8 cellular contexts compared by ENCODE assay signal in the genomic region with DNA sequence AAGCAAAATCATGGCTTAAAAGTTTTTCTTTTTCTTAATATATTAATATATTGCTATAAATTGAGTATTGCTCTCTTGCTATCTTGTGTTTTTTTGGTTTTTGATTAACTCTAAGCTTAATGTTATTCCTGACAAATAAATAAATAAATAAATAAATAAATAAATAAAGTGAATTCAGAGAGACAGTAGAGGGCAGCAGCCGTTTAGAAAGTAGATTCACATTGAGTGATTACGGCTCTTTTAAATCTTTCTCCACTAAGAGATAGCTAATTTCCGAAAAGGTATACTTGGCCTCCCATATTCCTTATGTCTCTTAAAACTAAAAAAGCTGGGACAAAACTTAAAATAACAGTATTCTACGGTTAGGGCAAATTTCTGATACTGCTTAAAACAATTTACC. TPM values are rescaled to one million over a fixed set of nuclear protein-coding genes. Genes with fewer than 3 reads are reported as not detected.
DNase-seq lines count a peak whose midpoint lies in the region; TF ChIP-seq lines count a peak whose summit lies in the region.

No MANE protein-coding gene starts in this region.

- H3K27ac Mint-ChIP-seq in nephron = no peak overlapping the region

- TF ChIP-seq CTCF in choroid plexus epithelial cell (conservative IDR thresholded peaks at IDR 0.05; ENCODE audit: low read depth, low read length) (peak; percentile 60), nephron (IDR thresholded peaks at IDR 0.05; ENCODE audit: unreplicated experiment in 3 of 3) (peak; percentile 42 to 63 (median 59))

- no peak overlapping the region for H3K4me3 ChIP-seq in choroid plexus epithelial cell (ENCODE audit: low read depth, low read length)

- H3K9me3 Mint-ChIP-seq in nephron = peaks cover 9% of the 10 kb centered on the region

- peaks cover 36% of the 10 kb centered on the region for H3K36me3 Mint-ChIP-seq in nephron (ENCODE audit: low read depth)

- no peaks in the 10 kb centered on the region for H3K4me1 Mint-ChIP-seq in nephron

- DNase-seq in DMS153 (lab: John Stamatoyannopoulos, UW) = peak; percentile 9
- peak; percentile 2 for DNase-seq in NCI-H1105 (lab: John Stamatoyannopoulos, UW)
- DNase-seq in choroid plexus epithelial cell (ENCODE audit: low read depth) = peak; percentile 77
- no peak for DNase-seq in cortex of kidney (lab: John Stamatoyannopoulos, UW)
- no peak for DNase-seq in T1000 (lab: John Stamatoyannopoulos, UW)
- no peak for DNase-seq in activated gamma-delta T cell treated with Interleukin-2 at 50 U/mL for 16 hours
- DNase-seq in SK-N-DZ (ENCODE audit: low spot score) = no peak

- H3K27me3 Mint-ChIP-seq in nephron (ENCODE audit: low read depth) = no peaks in the 10 kb centered on the region

- H3K4me3 Mint-ChIP-seq in nephron = no peak overlapping the region

RNA-seq across cellular contexts. Expression of a gene that starts 34.3 kb away (rescaled TPM):
- polyA plus RNA-seq in SK-N-DZ (2014; cell fraction: cytosol; rRNA removed) = 133 and 135 TPM in 2 replicates
- polyA plus RNA-seq in SK-N-DZ (2014; cell fraction: nucleus; rRNA removed) = 67.8 and 75.6 TPM in 2 replicates

Comparison
In these comparisons a context has a peak if more than half of its experiments do, and no peak if none do; other contexts are left out.
1. DNase-seq: peak in DMS153 (single experiment), NCI-H1105 (single experiment) and choroid plexus epithelial cell (single experiment); none in cortex of kidney (single experiment), T1000 (single experiment), activated gamma-delta T cell treated with Interleukin-2 at 50 U/mL for 16 hours (single experiment) and SK-N-DZ (single experiment).